Comparison of ENCODE assay signal across 17 cellular contexts in the genomic region with DNA sequence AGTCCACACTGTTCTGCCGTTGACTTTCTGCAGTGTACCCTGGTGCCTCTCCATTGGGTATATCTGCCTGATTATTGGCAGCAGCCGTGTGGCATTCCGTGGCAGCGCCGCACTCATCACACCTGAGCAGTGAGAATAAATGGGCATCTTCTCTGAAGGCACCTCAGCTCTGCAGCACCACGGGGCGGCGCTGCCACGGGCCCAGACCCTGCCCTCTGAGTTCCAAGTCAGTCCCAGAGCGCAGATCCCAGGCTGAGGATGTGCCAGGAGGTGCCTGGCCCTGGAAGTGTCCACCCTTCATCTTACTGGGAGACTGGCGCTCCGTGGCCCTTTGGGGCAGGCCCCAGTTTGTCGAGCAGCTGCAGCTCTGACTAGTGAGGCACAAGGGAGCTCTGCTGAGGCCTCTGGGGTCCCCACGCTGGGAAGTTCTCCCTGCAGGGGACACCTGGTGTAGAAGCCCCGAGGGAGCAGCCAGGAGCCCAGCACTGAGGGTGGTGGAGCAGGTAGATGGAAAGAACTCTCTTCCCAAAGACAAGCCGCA. TPM values are rescaled to one million over a fixed set of nuclear protein-coding genes. Genes with fewer than 3 reads are reported as not detected.
A peak's percentile ranks its signal among the peaks of the same experiment; 100 is the strongest.
DNase-seq lines count a peak whose midpoint lies in the region; ATAC-seq lines count a peak whose summit lies in the region.
"Had no signal": no experiment of that assay in that cellular context is flagged by ENCODE, and none has a peak within 500 bp of the region (broad histone marks: within the 10 kb centered on the region; RNA-seq: fewer than 3 reads in every experiment).

No MANE protein-coding gene starts in this region.

- H3K4me2 ChIP-seq in neuronal stem cell (ENCODE audit: insufficient read depth, low read length, poor library complexity, severe bottlenecking) = no peak overlapping the region
- H3K4me2 ChIP-seq: GM23338 had no signal

- no peak overlapping the region for H2AFZ ChIP-seq in neuronal stem cell (ENCODE audit: low read length)
- H2AFZ ChIP-seq: GM23338 had no signal

- no peak overlapping the region for H3K4ac ChIP-seq in neuronal stem cell (ENCODE audit: low read length)

- H3K36me3 ChIP-seq in H7 (replicated peaks; ENCODE audit: control insufficient read depth, insufficient read depth, low read length) (peaks cover 7% of the 10 kb centered on the region), neuronal stem cell (replicated peaks in 1 of 2; ENCODE audit: control insufficient read depth in 2 of 2, insufficient read depth in 2 of 2, low read length in 2 of 2) (peaks cover 9 to 18% of the 10 kb centered on the region in 2 donors)

- DNase-seq in activated CD4-positive, alpha-beta memory T cell treated with anti-CD3 and anti-CD28 coated beads, Interleukin-2, amount 10 ng/mL, durations not matched to agents 7 days and 5 days = no peak
- DNase-seq in activated CD4-positive, alpha-beta memory T cell treated with anti-CD3 and anti-CD28 coated beads for 36 hours = no peak
- DNase-seq in H7 (peak; percentile 42), neuronal stem cell (ENCODE audit: low spot score) (no peak)
- DNase-seq in activated T-helper 1 cell treated with anti-CD3 and anti-CD28 coated beads, Interleukin-12 subunit alpha, Interleukin-12 subunit beta, Interleukin-2, Interleukin-4 antibody, amounts not matched to agents 30 ng/mL and 10 ng/mL and 1 ng/mL, durations not matched to agents 14 hours and 24 hours and 36 hours (ENCODE audit: low spot score) = no peak
- DNase-seq in stimulated activated CD4-positive, alpha-beta T cell treated with anti-CD3 and anti-CD28 coated beads, Interleukin-2, amount 100 ng/mL, for 24 hours = no peak
- DNase-seq: 8988T; C1 segment of cervical spinal cord; Caco-2; CD4-positive, alpha-beta T cell; DMS153; DMS79; GF-D8; H9 had no signal

- CTCF ChIA-PET in activated CD4-positive, alpha-beta memory T cell treated with anti-CD3 and anti-CD28 coated beads, Interleukin-2, amount 10 ng/mL, durations not matched to agents 7 days and 5 days (lab: Charles Lee) = interaction anchor here (0.8 to 1.3 kb wide), 2 partner anchors 9 to 130 kb away, joined by 3 read pairs; no protein-coding TSS in a partner anchor
- CTCF ChIA-PET in activated CD4-positive, alpha-beta memory T cell treated with anti-CD3 and anti-CD28 coated beads for 36 hours (lab: Charles Lee) = interaction anchor here (0.7 kb wide), 1 partner anchor 489 kb away, joined by 3 read pairs; no protein-coding TSS in a partner anchor

- H2BK12ac ChIP-seq in neuronal stem cell (ENCODE audit: low read length) = no peak overlapping the region

- peak overlapping the region; percentile 80 for H3K23ac ChIP-seq in neuronal stem cell (ENCODE audit: low read depth, low read length, poor library complexity)

- H2BK5ac ChIP-seq in neuronal stem cell (ENCODE audit: low read length) = peak overlapping the region; percentile 48

- no peak overlapping the region for H2BK15ac ChIP-seq in neuronal stem cell (ENCODE audit: low read length)

- intact Hi-C loops in activated CD4-positive, alpha-beta memory T cell treated with anti-CD3 and anti-CD28 coated beads for 36 hours (cut with micrococcal nuclease) = no loop called here
- intact Hi-C loops in activated T-helper 1 cell treated with anti-CD3 and anti-CD28 coated beads, Interleukin-12 subunit alpha, Interleukin-12 subunit beta, Interleukin-2, Interleukin-4 antibody, amounts not matched to agents 30 ng/mL and 10 ng/mL and 1 ng/mL, durations not matched to agents 14 hours and 24 hours and 36 hours (cut with micrococcal nuclease) = no loop called here

- no CpG with 5 or more reads among the region's 16 CpGs for WGBS in neuronal stem cell (ENCODE audit: extremely low coverage in 2 of 2, insufficient read length in 2 of 2, insufficient replicate concordance in 1 of 2), 2 donors

- H3K4me3 Mint-ChIP-seq in activated CD4-positive, alpha-beta memory T cell treated with anti-CD3 and anti-CD28 coated beads, Interleukin-2, amount 10 ng/mL, durations not matched to agents 7 days and 5 days = no peak overlapping the region
- no peak overlapping the region for H3K4me3 Mint-ChIP-seq in activated CD4-positive, alpha-beta memory T cell treated with anti-CD3 and anti-CD28 coated beads for 36 hours
- H3K4me3 Mint-ChIP-seq in activated T-helper 1 cell treated with anti-CD3 and anti-CD28 coated beads, Interleukin-12 subunit alpha, Interleukin-12 subunit beta, Interleukin-2, Interleukin-4 antibody, amounts not matched to agents 30 ng/mL and 10 ng/mL and 1 ng/mL, durations not matched to agents 14 hours and 24 hours and 36 hours = no peak overlapping the region
- H3K4me3 Mint-ChIP-seq: CD4-positive, alpha-beta T cell; GM23338; H9 had no signal

- H3K79me1 ChIP-seq in neuronal stem cell (ENCODE audit: low read depth, low read length) = peaks cover 8% of the 10 kb centered on the region

- H2BK120ac ChIP-seq in neuronal stem cell (ENCODE audit: low read depth, low read length) = no peak overlapping the region

- H3K4me3 ChIP-seq in H7 (ENCODE audit: insufficient read depth, low read depth, low read length) = no peak overlapping the region
- H3K4me3 ChIP-seq in neuronal stem cell (ENCODE audit: low read length in 2 of 2) = no peak overlapping the region
- H3K4me3 ChIP-seq: GM23338, K562 had no signal

- peak overlapping the region; percentile 8 for H3K18ac ChIP-seq in neuronal stem cell (ENCODE audit: low read length)

- no peak overlapping the region for H3K14ac ChIP-seq in neuronal stem cell (ENCODE audit: low read length)

- no peak overlapping the region for H2AK5ac ChIP-seq in neuronal stem cell (ENCODE audit: low read depth, low read length)

- H3K9me3 ChIP-seq in neuronal stem cell (replicated peaks in 1 of 2; ENCODE audit: control insufficient read depth in 2 of 2, insufficient read depth in 1 of 2, low read depth in 1 of 2, low read length in 2 of 2) = no peaks in the 10 kb centered on the region
- H3K9me3 ChIP-seq: Caco-2 had no signal

- no peak overlapping the region for H3K27ac ChIP-seq in neuronal stem cell (replicated peaks; ENCODE audit: low read length)

- H3K27ac Mint-ChIP-seq in activated CD4-positive, alpha-beta memory T cell treated with anti-CD3 and anti-CD28 coated beads, Interleukin-2, amount 10 ng/mL, durations not matched to agents 7 days and 5 days = peak overlapping the region; percentile 21
- H3K27ac Mint-ChIP-seq in activated CD4-positive, alpha-beta memory T cell treated with anti-CD3 and anti-CD28 coated beads for 36 hours = no peak overlapping the region
- no peak overlapping the region for H3K27ac Mint-ChIP-seq in activated T-helper 1 cell treated with anti-CD3 and anti-CD28 coated beads, Interleukin-12 subunit alpha, Interleukin-12 subunit beta, Interleukin-2, Interleukin-4 antibody, amounts not matched to agents 30 ng/mL and 10 ng/mL and 1 ng/mL, durations not matched to agents 14 hours and 24 hours and 36 hours
- H3K27ac Mint-ChIP-seq: CD4-positive, alpha-beta T cell; GM23338 had no signal

- ATAC-seq in HG02678 (IDR thresholded peaks at IDR 0.05; ENCODE audit: unreplicated experiment) = no peak
- ATAC-seq: GM23338, K562 had no signal

- H3K9ac ChIP-seq in neuronal stem cell (ENCODE audit: low read depth, low read length, poor library complexity) = no peak overlapping the region

- peak overlapping the region; percentile 32 for H4K8ac ChIP-seq in neuronal stem cell (ENCODE audit: low read depth, low read length)

- H3K4me1 Mint-ChIP-seq in activated CD4-positive, alpha-beta memory T cell treated with anti-CD3 and anti-CD28 coated beads, Interleukin-2, amount 10 ng/mL, durations not matched to agents 7 days and 5 days = peaks cover 4% of the 10 kb centered on the region
- peaks cover 3% of the 10 kb centered on the region for H3K4me1 Mint-ChIP-seq in activated CD4-positive, alpha-beta memory T cell treated with anti-CD3 and anti-CD28 coated beads for 36 hours (ENCODE audit: low read depth)
- no peaks in the 10 kb centered on the region for H3K4me1 Mint-ChIP-seq in activated T-helper 1 cell treated with anti-CD3 and anti-CD28 coated beads, Interleukin-12 subunit alpha, Interleukin-12 subunit beta, Interleukin-2, Interleukin-4 antibody, amounts not matched to agents 30 ng/mL and 10 ng/mL and 1 ng/mL, durations not matched to agents 14 hours and 24 hours and 36 hours (ENCODE audit: low read depth)

- no peaks in the 10 kb centered on the region for H3K36me3 Mint-ChIP-seq in activated CD4-positive, alpha-beta memory T cell treated with anti-CD3 and anti-CD28 coated beads, Interleukin-2, amount 10 ng/mL, durations not matched to agents 7 days and 5 days (ENCODE audit: low read depth)
- H3K36me3 Mint-ChIP-seq in activated CD4-positive, alpha-beta memory T cell treated with anti-CD3 and anti-CD28 coated beads for 36 hours = peaks cover 18% of the 10 kb centered on the region
- H3K36me3 Mint-ChIP-seq in activated T-helper 1 cell treated with anti-CD3 and anti-CD28 coated beads, Interleukin-12 subunit alpha, Interleukin-12 subunit beta, Interleukin-2, Interleukin-4 antibody, amounts not matched to agents 30 ng/mL and 10 ng/mL and 1 ng/mL, durations not matched to agents 14 hours and 24 hours and 36 hours (ENCODE audit: low read depth) = no peaks in the 10 kb centered on the region

- H3K27me3 ChIP-seq in H7 (ENCODE audit: control insufficient read depth, insufficient read depth, low read length) = no peaks in the 10 kb centered on the region
- H3K27me3 ChIP-seq in neuronal stem cell (ENCODE audit: control insufficient read depth in 3 of 3, insufficient read depth in 3 of 3, low read depth in 1 of 3, low read length in 3 of 3) = no peaks in the 10 kb centered on the region

- POLR2A ChIA-PET in activated CD4-positive, alpha-beta memory T cell treated with anti-CD3 and anti-CD28 coated beads, Interleukin-2, amount 10 ng/mL, durations not matched to agents 7 days and 5 days (lab: Charles Lee) = no interaction called here
- POLR2A ChIA-PET in activated CD4-positive, alpha-beta memory T cell treated with anti-CD3 and anti-CD28 coated beads for 36 hours (lab: Charles Lee) = no interaction called here

- H3K9me3 Mint-ChIP-seq in activated CD4-positive, alpha-beta memory T cell treated with anti-CD3 and anti-CD28 coated beads, Interleukin-2, amount 10 ng/mL, durations not matched to agents 7 days and 5 days = no peaks in the 10 kb centered on the region
- H3K9me3 Mint-ChIP-seq in activated CD4-positive, alpha-beta memory T cell treated with anti-CD3 and anti-CD28 coated beads for 36 hours = no peaks in the 10 kb centered on the region
- no peaks in the 10 kb centered on the region for H3K9me3 Mint-ChIP-seq in activated T-helper 1 cell treated with anti-CD3 and anti-CD28 coated beads, Interleukin-12 subunit alpha, Interleukin-12 subunit beta, Interleukin-2, Interleukin-4 antibody, amounts not matched to agents 30 ng/mL and 10 ng/mL and 1 ng/mL, durations not matched to agents 14 hours and 24 hours and 36 hours
- H3K9me3 Mint-ChIP-seq: CD4-positive, alpha-beta T cell; GM23338; H9 had no signal

- H4K91ac ChIP-seq in neuronal stem cell (ENCODE audit: low read depth, low read length, poor library complexity) = peak overlapping the region; percentile 1

- no peaks in the 10 kb centered on the region for H3K27me3 Mint-ChIP-seq in activated CD4-positive, alpha-beta memory T cell treated with anti-CD3 and anti-CD28 coated beads, Interleukin-2, amount 10 ng/mL, durations not matched to agents 7 days and 5 days
- H3K27me3 Mint-ChIP-seq in activated CD4-positive, alpha-beta memory T cell treated with anti-CD3 and anti-CD28 coated beads for 36 hours = no peaks in the 10 kb centered on the region
- H3K27me3 Mint-ChIP-seq in activated T-helper 1 cell treated with anti-CD3 and anti-CD28 coated beads, Interleukin-12 subunit alpha, Interleukin-12 subunit beta, Interleukin-2, Interleukin-4 antibody, amounts not matched to agents 30 ng/mL and 10 ng/mL and 1 ng/mL, durations not matched to agents 14 hours and 24 hours and 36 hours (ENCODE audit: insufficient read depth) = no peaks in the 10 kb centered on the region
- H3K27me3 Mint-ChIP-seq: CD4-positive, alpha-beta T cell had no signal

- peaks cover 3 to 18% of the 10 kb centered on the region in 2 donors for H3K4me1 ChIP-seq in neuronal stem cell (ENCODE audit: control insufficient read depth in 2 of 2, insufficient read depth in 1 of 2, low read depth in 1 of 2, low read length in 2 of 2)

RNA-seq across cellular contexts. Expression of a gene that starts 36.6 kb away (rescaled TPM):
- 10 to 100 TPM; 15.7 to 17.8 TPM for total RNA-seq in activated CD4-positive, alpha-beta memory T cell treated with anti-CD3 and anti-CD28 coated beads, Interleukin-2, amount 10 ng/mL, durations not matched to agents 7 days and 5 days
- 10 to 100 TPM; 24.1 to 29.2 TPM for total RNA-seq in activated CD4-positive, alpha-beta memory T cell treated with anti-CD3 and anti-CD28 coated beads for 36 hours
- 35.5 and 42.2 TPM in 2 replicates for total RNA-seq in H7 (2014; rRNA removed; shearing (Covaris generic))
- polyA plus RNA-seq in neuronal stem cell (2013, experiment 1 of 2) = 5.4 TPM
- 4.4 TPM for polyA plus RNA-seq in neuronal stem cell (2013, experiment 2 of 2)
- total RNA-seq in activated T-helper 1 cell treated with anti-CD3 and anti-CD28 coated beads, Interleukin-12 subunit alpha, Interleukin-12 subunit beta, Interleukin-2, Interleukin-4 antibody, amounts not matched to agents 30 ng/mL and 10 ng/mL and 1 ng/mL, durations not matched to agents 14 hours and 24 hours and 36 hours = 36.8 and 39.2 TPM in 2 replicates

RNA-seq across cellular contexts. Expression of a gene that starts 36.6 kb away (rescaled TPM):
- total RNA-seq in activated CD4-positive, alpha-beta memory T cell treated with anti-CD3 and anti-CD28 coated beads, Interleukin-2, amount 10 ng/mL, durations not matched to agents 7 days and 5 days = 10 to 100 TPM; 16.8 to 17.7 TPM
- 10 to 100 TPM; 42.3 to 45.8 TPM for total RNA-seq in activated CD4-positive, alpha-beta memory T cell treated with anti-CD3 and anti-CD28 coated beads for 36 hours
- 24.4 and 40.8 TPM in 2 replicates for total RNA-seq in H7 (2014; rRNA removed; shearing (Covaris generic))
- 7.3 TPM for polyA plus RNA-seq in neuronal stem cell (2013, experiment 1 of 2)
- 8.3 TPM for polyA plus RNA-seq in neuronal stem cell (2013, experiment 2 of 2)
- total RNA-seq in activated T-helper 1 cell treated with anti-CD3 and anti-CD28 coated beads, Interleukin-12 subunit alpha, Interleukin-12 subunit beta, Interleukin-2, Interleukin-4 antibody, amounts not matched to agents 30 ng/mL and 10 ng/mL and 1 ng/mL, durations not matched to agents 14 hours and 24 hours and 36 hours = 18.4 and 20.7 TPM in 2 replicates
